ENCODE assay signal across 13 cellular contexts in genomic region chr12:106276032-106276728, GRCh38. TPM values are rescaled to one million over a fixed set of nuclear protein-coding genes. Genes with fewer than 3 reads are reported as not detected.
DNase-seq lines count a peak whose midpoint lies in the region; ATAC-seq lines count a peak whose summit lies in the region.
"Had no signal": no experiment of that assay in that cellular context is flagged by ENCODE, and none has a peak within 500 bp of the region (broad histone marks: within the 10 kb centered on the region; RNA-seq: fewer than 3 reads in every experiment).

No MANE protein-coding gene starts in this region.

- H3K4me1 Mint-ChIP-seq in IgD-negative memory B cell: peaks cover 21 to 37% (median 30%) of the 10 kb centered on the region in 3 donors

- H3K27ac Mint-ChIP-seq in IgD-negative memory B cell: peak overlapping the region in 2 of 3 donors; percentile 51 to 90
- H3K27ac Mint-ChIP-seq: activated T-helper 2 cell treated with anti-CD3 and anti-CD28 coated beads, Interferon-gamma antibody, Interleukin-2, Interleukin-4, amounts not matched to agents 10 μg/mL and 5 μg/mL and 100 μg/mL, durations not matched to agents 14 hours and 24 hours and 36 hours had no signal

- H3K36me3 Mint-ChIP-seq in IgD-negative memory B cell: peaks cover 1% of the 10 kb centered on the region

- no peaks in the 10 kb centered on the region for H3K9me3 Mint-ChIP-seq in IgD-negative memory B cell
- H3K9me3 Mint-ChIP-seq: activated T-helper 2 cell treated with anti-CD3 and anti-CD28 coated beads, Interferon-gamma antibody, Interleukin-2, Interleukin-4, amounts not matched to agents 10 μg/mL and 5 μg/mL and 100 μg/mL, durations not matched to agents 14 hours and 24 hours and 36 hours had no signal

- in situ Hi-C loops in KBM-7 (cut with MboI; ENCODE audit: low pct_unique_long_range_greater_than_20kb, low sequenced_read_pairs): no loop called here

- H3K4me3 Mint-ChIP-seq in IgD-negative memory B cell: peak overlapping the region; percentile 65 to 82 (median 70)

- DNase-seq in COLO668 (lab: John Stamatoyannopoulos, UW; ENCODE audit: unreplicated experiment): no peak
- no peak for DNase-seq in effector CD8-positive, alpha-beta T cell (lab: John Stamatoyannopoulos, UW)
- DNase-seq in KBM-7: no peak
- DNase-seq in DMS 273 (lab: John Stamatoyannopoulos, UW; ENCODE audit: unreplicated experiment): no peak
- DNase-seq: BE2C; NCI-H2029; stimulated activated CD4-positive, alpha-beta T cell treated with anti-CD3 and anti-CD28 coated beads, Interleukin-4, amount 100 ng/mL, for 24 hours; WERI-Rb-1 had no signal

- peak; percentile 81 for ATAC-seq in GM18498 (IDR thresholded peaks at IDR 0.05; ENCODE audit: unreplicated experiment)
- ATAC-seq in GM19467 (IDR thresholded peaks at IDR 0.05; ENCODE audit: unreplicated experiment): peak; percentile 79
- peak; percentile 90 for ATAC-seq in HG02938 (IDR thresholded peaks at IDR 0.05; ENCODE audit: unreplicated experiment)

- H3K27me3 Mint-ChIP-seq in IgD-negative memory B cell: no peaks in the 10 kb centered on the region

RNA-seq across cellular contexts. Expression of gene TCP11L2, which starts 26.4 kb away (rescaled TPM):
- 35.1 TPM for polyA plus RNA-seq in IgD-negative memory B cell

RNA-seq across cellular contexts. Expression of gene CKAP4, which starts 28.4 kb away (rescaled TPM):
- polyA plus RNA-seq in IgD-negative memory B cell: 18.8 TPM
